Comparison of ENCODE assay signal across 8 cellular contexts in the genomic region with DNA sequence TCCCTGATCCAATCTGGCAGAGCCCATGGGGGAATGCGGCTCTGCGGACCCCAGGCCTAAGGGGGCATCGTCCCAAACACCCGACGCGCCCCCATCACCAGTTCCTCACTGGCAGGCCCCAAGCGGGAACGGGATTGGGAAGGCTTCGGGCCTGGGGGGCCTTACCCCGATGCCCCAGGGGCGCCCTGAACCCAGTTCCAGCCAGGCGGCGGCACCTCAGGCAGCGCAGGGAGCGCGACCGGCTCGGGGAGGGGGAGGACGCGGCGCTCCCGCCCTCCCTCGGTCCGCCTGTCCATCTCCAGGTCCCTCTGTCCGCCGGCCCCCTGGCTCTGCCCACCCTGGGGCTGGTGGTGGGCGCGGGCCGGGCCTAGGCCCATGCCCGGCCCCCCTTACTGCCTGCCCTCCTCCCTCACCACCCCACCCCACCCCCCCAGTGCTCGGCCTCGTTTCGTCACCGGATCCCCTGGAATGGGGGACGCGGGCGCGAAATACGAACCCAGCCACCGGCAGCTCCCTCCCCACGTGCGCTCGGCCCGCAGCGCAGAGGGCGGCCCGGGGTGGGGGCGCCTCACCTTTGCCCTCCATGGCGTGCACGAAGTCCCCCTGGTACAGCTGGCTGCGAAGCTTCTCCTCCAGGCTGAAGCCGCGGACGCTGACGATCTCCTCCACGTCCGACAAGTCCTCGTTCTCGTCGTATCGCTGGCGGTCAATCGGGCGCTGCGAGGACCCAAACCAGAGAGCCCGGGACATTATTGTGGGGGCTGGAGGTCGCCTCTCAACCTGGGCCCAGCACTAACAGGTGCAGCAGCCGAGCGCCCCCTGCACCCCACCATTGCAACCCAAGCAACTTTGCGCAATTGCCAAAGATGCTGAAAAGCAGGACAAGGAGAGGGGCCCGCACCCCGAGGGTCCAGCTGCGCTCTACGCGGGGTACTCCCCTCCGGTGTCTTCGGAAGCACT. TPM values are rescaled to one million over a fixed set of nuclear protein-coding genes. Genes with fewer than 3 reads are reported as not detected.
A peak's percentile ranks its signal among the peaks of the same experiment; 100 is the strongest.
DNase-seq lines count a peak whose midpoint lies in the region; ATAC-seq and TF ChIP-seq lines count a peak whose summit lies in the region.

No MANE protein-coding gene starts in this region.

- peaks cover 9 to 21% (median 21%) of the 10 kb centered on the region in 3 donors for H3K36me3 Mint-ChIP-seq in immature natural killer cell
- H3K36me3 Mint-ChIP-seq in stimulated activated naive B cell treated with anti-CD40 and anti-IgM and Interleukin-4, amounts not matched to agents 10 μg/mL and 1 μg/mL and 100 μg/mL, for 72 hours, result peaks cover 4 to 7% of the 10 kb centered on the region in 2 donors

- in situ Hi-C loops in brain microvascular endothelial cell (cut with HindIII; ENCODE audit: low pct_ligation_motif_present, low sequenced_read_pairs), result no loop called here

- H3K4me3 Mint-ChIP-seq in immature natural killer cell, result peak overlapping the region; percentile 89 to 99 (median 98)
- H3K4me3 Mint-ChIP-seq in stimulated activated naive B cell treated with anti-CD40 and anti-IgM and Interleukin-4, amounts not matched to agents 10 μg/mL and 1 μg/mL and 100 μg/mL, for 72 hours, result peak overlapping the region; percentile 78 to 91

- peaks cover 4 to 18% (median 14%) of the 10 kb centered on the region in 3 donors for H3K27me3 Mint-ChIP-seq in immature natural killer cell (ENCODE audit: low read depth in 3 of 3)
- no peaks in the 10 kb centered on the region for H3K27me3 Mint-ChIP-seq in stimulated activated naive B cell treated with anti-CD40 and anti-IgM and Interleukin-4, amounts not matched to agents 10 μg/mL and 1 μg/mL and 100 μg/mL, for 72 hours

- H3K9me3 ChIP-seq in Loucy (ENCODE audit: insufficient read depth, low read depth, low read length), result no peaks in the 10 kb centered on the region

- H2AFZ ChIP-seq in Loucy (ENCODE audit: low read length), result no peak overlapping the region; the same call in 1 of the 2 replicates

- H3K36me3 ChIP-seq in Loucy (ENCODE audit: insufficient read depth, low read length), result peaks cover 16% of the 10 kb centered on the region; the same call in 1 of the 2 replicates
- no peaks in the 10 kb centered on the region for H3K36me3 ChIP-seq in brain microvascular endothelial cell (replicated peaks)

- H4K20me1 ChIP-seq in Loucy (ENCODE audit: insufficient read depth, low read length, poor library complexity, severe bottlenecking), result peaks cover 8% of the 10 kb centered on the region

- peaks cover 6% of the 10 kb centered on the region; the same call in 1 of the 2 replicates for H3F3A ChIP-seq in Loucy (ENCODE audit: low read depth)

- peak; percentile 75 for DNase-seq in AG20443 (ENCODE audit: low spot score)
- no peak for DNase-seq in brain microvascular endothelial cell
- peak; percentile 30 to 46 (median 30) for DNase-seq in immature natural killer cell
- DNase-seq in stimulated activated naive B cell treated with anti-CD40 and anti-IgM and Interleukin-4, amounts not matched to agents 10 μg/mL and 1 μg/mL and 100 μg/mL, for 72 hours, result no peak
- DNase-seq in epidermal melanocyte (ENCODE audit: insufficient read length, low spot score), result no peak
- DNase-seq in OCI-M1 (lab: John Stamatoyannopoulos, UW), result no peak

- H3K27me3 ChIP-seq in Loucy (ENCODE audit: insufficient read depth, low read length, poor library complexity, severe bottlenecking) (no peaks in the 10 kb centered on the region), brain microvascular endothelial cell (replicated peaks) (no peaks in the 10 kb centered on the region)

- peak overlapping the region; percentile 75 for H3K27ac ChIP-seq in brain microvascular endothelial cell

- H3K79me2 ChIP-seq in Loucy (ENCODE audit: insufficient read depth, low read length), result peaks cover 55% of the 10 kb centered on the region

- peaks cover 40 to 49% of the 10 kb centered on the region in 2 donors for H3K4me1 Mint-ChIP-seq in immature natural killer cell
- peaks cover 29 to 56% of the 10 kb centered on the region in 2 donors for H3K4me1 Mint-ChIP-seq in stimulated activated naive B cell treated with anti-CD40 and anti-IgM and Interleukin-4, amounts not matched to agents 10 μg/mL and 1 μg/mL and 100 μg/mL, for 72 hours

- peak overlapping the region; percentile 99 for H3K4me2 ChIP-seq in Loucy (ENCODE audit: low read depth, low read length, poor library complexity, severe bottlenecking)

- peak overlapping the region; percentile 92 for H3K4me3 ChIP-seq in Loucy (ENCODE audit: low read length, poor library complexity, severe bottlenecking)
- H3K4me3 ChIP-seq in brain microvascular endothelial cell (ENCODE audit: low read depth, low read length), result peak overlapping the region; percentile 64

- peaks cover 38% of the 10 kb centered on the region for H3K4me1 ChIP-seq in Loucy (ENCODE audit: insufficient read depth, low read length, poor library complexity, severe bottlenecking)

- no peak for TF ChIP-seq CTCF in Loucy (conservative IDR thresholded peaks at IDR 0.05; ENCODE audit: low read length)
- TF ChIP-seq CTCF in brain microvascular endothelial cell (IDR thresholded peaks at IDR 0.05; ENCODE audit: low read depth, low read length, missing control alignments), result no peak

- no peaks in the 10 kb centered on the region for H3K9me3 Mint-ChIP-seq in immature natural killer cell
- no peaks in the 10 kb centered on the region for H3K9me3 Mint-ChIP-seq in stimulated activated naive B cell treated with anti-CD40 and anti-IgM and Interleukin-4, amounts not matched to agents 10 μg/mL and 1 μg/mL and 100 μg/mL, for 72 hours

- peak overlapping the region; percentile 34 to 97 (median 84) for H3K27ac Mint-ChIP-seq in immature natural killer cell
- no peak overlapping the region for H3K27ac Mint-ChIP-seq in stimulated activated naive B cell treated with anti-CD40 and anti-IgM and Interleukin-4, amounts not matched to agents 10 μg/mL and 1 μg/mL and 100 μg/mL, for 72 hours

- ATAC-seq in stimulated activated naive B cell treated with anti-CD40 and anti-IgM and Interleukin-4, amounts not matched to agents 10 μg/mL and 1 μg/mL and 100 μg/mL, for 72 hours (replicated peaks), result peak; percentile 4 to 8
- no peak for ATAC-seq in GM19351 (IDR thresholded peaks at IDR 0.05; ENCODE audit: unreplicated experiment)

- H3K9ac ChIP-seq in Loucy (ENCODE audit: low read depth, low read length, poor library complexity, severe bottlenecking), result peak overlapping the region; percentile 99

- no peaks in the 10 kb centered on the region for H3K9me2 ChIP-seq in Loucy (replicated peaks; ENCODE audit: low read depth, low read length)

RNA-seq across cellular contexts. Expression of a gene that starts 2.3 kb away (rescaled TPM):
- polyA plus RNA-seq in immature natural killer cell, result 10 to 100 TPM in 2 of 3 donors, 1 to 10 TPM in 1; 9.6 to 17.0 (median 10.4) TPM

RNA-seq across cellular contexts. Expression of a gene that starts 47.8 kb away (rescaled TPM):
- polyA plus RNA-seq in immature natural killer cell, result 100 to 1,000 TPM; 145 to 216 (median 183) TPM

Comparison
In these comparisons a context has a peak if more than half of its experiments do, and no peak if none do; other contexts are left out.
1. DNase-seq: peak in AG20443 (single experiment) and immature natural killer cell (3 of 3); none in brain microvascular endothelial cell (single experiment), stimulated activated naive B cell treated with anti-CD40 and anti-IgM and Interleukin-4, amounts not matched to agents 10 μg/mL and 1 μg/mL and 100 μg/mL, for 72 hours (single experiment), epidermal melanocyte (single experiment) and OCI-M1 (single experiment).